In genomic region chr10:103367379-103367781, GRCh38 we compare ENCODE assay signal across 8 cellular contexts. TPM values are rescaled to one million over a fixed set of nuclear protein-coding genes. Genes with fewer than 3 reads are reported as not detected.
DNase-seq lines count a peak whose midpoint lies in the region; ATAC-seq, FAIRE-seq and TF ChIP-seq lines count a peak whose summit lies in the region.

No MANE protein-coding gene starts in this region.

- no peak overlapping the region for H2BK120ac ChIP-seq in mesendoderm (ENCODE audit: low read depth, low read length)

- H3K9me3 ChIP-seq in left ventricle myocardium inferior (replicated peaks): no peaks in the 10 kb centered on the region
- H3K9me3 ChIP-seq in body of pancreas: no peaks in the 10 kb centered on the region

- peak overlapping the region; percentile 16 for H4K8ac ChIP-seq in mesendoderm (ENCODE audit: low read depth, low read length)

- H3K4me1 ChIP-seq in left ventricle myocardium inferior: peaks cover 38% of the 10 kb centered on the region
- H3K4me1 ChIP-seq in body of pancreas: peaks cover 27% of the 10 kb centered on the region
- H3K4me1 ChIP-seq in mesendoderm (ENCODE audit: control insufficient read depth, low read depth, low read length): no peaks in the 10 kb centered on the region

- H3K4me3 ChIP-seq in left ventricle myocardium inferior (peak overlapping the region; percentile 92), body of pancreas (peak overlapping the region; percentile 15 to 89), mesendoderm (ENCODE audit: low read length) (no peak overlapping the region)

- H3K36me3 ChIP-seq in left ventricle myocardium inferior: no peaks in the 10 kb centered on the region
- no peaks in the 10 kb centered on the region for H3K36me3 ChIP-seq in body of pancreas (replicated peaks in 1 of 2; ENCODE audit: insufficient read depth in 1 of 2, low read depth in 2 of 2)
- H3K36me3 ChIP-seq in mesendoderm (ENCODE audit: control insufficient read depth, insufficient read depth, low read length): no peaks in the 10 kb centered on the region

- no peak overlapping the region for H2BK15ac ChIP-seq in mesendoderm (replicated peaks; ENCODE audit: low read depth)

- no peak overlapping the region for H4K5ac ChIP-seq in mesendoderm (ENCODE audit: low read length)

- no peak overlapping the region for H3K23ac ChIP-seq in mesendoderm (ENCODE audit: low read length)

- H3K79me1 ChIP-seq in mesendoderm (ENCODE audit: low read length): no peaks in the 10 kb centered on the region

- no peak overlapping the region for H3K18ac ChIP-seq in mesendoderm (ENCODE audit: low read length)

- no peak for TF ChIP-seq POLR2A in body of pancreas (IDR thresholded peaks at IDR 0.05)

- no peak overlapping the region for H2AK5ac ChIP-seq in mesendoderm (ENCODE audit: low read length)

- no peak for TF ChIP-seq CTCF in left ventricle myocardium inferior (IDR thresholded peaks at IDR 0.05; ENCODE audit: borderline replicate concordance)
- no peak for TF ChIP-seq CTCF in body of pancreas (IDR thresholded peaks at IDR 0.05)

- H3K27ac ChIP-seq in left ventricle myocardium inferior (replicated peaks) (peak overlapping the region; percentile 90), body of pancreas (peak overlapping the region; percentile 53 to 87 (median 77)), mesendoderm (ENCODE audit: low read depth, low read length) (no peak overlapping the region)

- intact Hi-C loops in left ventricle myocardium inferior (cut with micrococcal nuclease): no loop called here
- intact Hi-C loops in left cardiac atrium (cut with DNase I): no loop called here
- intact Hi-C loops in body of pancreas (cut with DNase I): no loop called here

- H2BK5ac ChIP-seq in mesendoderm (ENCODE audit: low read length): no peak overlapping the region

- ATAC-seq in left cardiac atrium (no peak), body of pancreas (peak; percentile 1), GM21423 (IDR thresholded peaks at IDR 0.05; ENCODE audit: unreplicated experiment) (no peak)

- peak overlapping the region; percentile 36 for H3K9ac ChIP-seq in mesendoderm (ENCODE audit: low read length)

- no peak overlapping the region for H3K4ac ChIP-seq in mesendoderm (ENCODE audit: low read depth, low read length)

- WGBS in body of pancreas, 2 donors: 40 to 42% methylated on average over 10 of the region's 10 CpGs
- no CpG with 5 or more reads among the region's 10 CpGs for WGBS in mesendoderm (ENCODE audit: extremely low coverage, insufficient coverage, low lambda C conversion rate)

- FAIRE-seq in RCC 7860 (lab: Jason Lieb, UNC): no peak

- H3K56ac ChIP-seq in mesendoderm (ENCODE audit: low read length): peak overlapping the region; percentile 42

- H3K79me2 ChIP-seq in mesendoderm (ENCODE audit: control insufficient read depth, insufficient read depth, low read length): no peaks in the 10 kb centered on the region

- no peaks in the 10 kb centered on the region for H3K27me3 ChIP-seq in left ventricle myocardium inferior (ENCODE audit: low read depth)
- H3K27me3 ChIP-seq in body of pancreas: no peaks in the 10 kb centered on the region
- no peaks in the 10 kb centered on the region for H3K27me3 ChIP-seq in mesendoderm (ENCODE audit: insufficient read depth, low read length, poor library complexity)

- no peak overlapping the region for H3K4me2 ChIP-seq in mesendoderm (ENCODE audit: low read length)

- DNase-seq in left ventricle myocardium inferior: no peak
- DNase-seq in left cardiac atrium: no peak
- DNase-seq in body of pancreas: no peak
- no peak for DNase-seq in mesendoderm
- DNase-seq in RCC 7860 (ENCODE audit: low spot score): no peak
- DNase-seq in SKM-1 treated with dmso at 0.1 percent for 144 hours (lab: John Stamatoyannopoulos, UW; ENCODE audit: unreplicated experiment): no peak
- DNase-seq in hippocampal formation (lab: John Stamatoyannopoulos, UW): no peak

RNA-seq across cellular contexts. Expression of gene TAF5, which starts 0.4 kb away (rescaled TPM):
- 2.4 TPM for total RNA-seq in left ventricle myocardium inferior
- total RNA-seq in left cardiac atrium: 1 to 10 TPM; 1.5 to 2.9 TPM
- 1 to 10 TPM; 2.0 to 5.7 TPM for total RNA-seq in body of pancreas
- polyA plus RNA-seq in mesendoderm (2013, experiment 1 of 2): 10.3 TPM
- 10.0 TPM for polyA plus RNA-seq in mesendoderm (2013, experiment 2 of 2)

RNA-seq across cellular contexts. Expression of gene PCGF6, which starts 16.4 kb away (rescaled TPM):
- total RNA-seq in left ventricle myocardium inferior (5.4 TPM), left cardiac atrium (1 to 10 TPM; 5.7 to 7.9 TPM), body of pancreas (10 to 100 TPM in 1 of 2 donors, 1 to 10 TPM in 1; 9.6 to 37.9 TPM)
- 10.3 TPM for polyA plus RNA-seq in mesendoderm (2013, experiment 1 of 2)
- 10.5 TPM for polyA plus RNA-seq in mesendoderm (2013, experiment 2 of 2)

RNA-seq across cellular contexts. Expression of gene ATP5MK, which starts 28.9 kb away (rescaled TPM):
- total RNA-seq in left ventricle myocardium inferior: 1,231 TPM
- 100 to 1,000 TPM; 870 to 985 TPM for total RNA-seq in left cardiac atrium
- 10 to 100 TPM; 75.5 to 85.6 TPM for total RNA-seq in body of pancreas
- 889 TPM for polyA plus RNA-seq in mesendoderm (2013, experiment 1 of 2)
- 914 TPM for polyA plus RNA-seq in mesendoderm (2013, experiment 2 of 2)

RNA-seq across cellular contexts. Expression of gene PDCD11, which starts 29.0 kb away (rescaled TPM):
- total RNA-seq in left ventricle myocardium inferior (11.2 TPM), left cardiac atrium (10 to 100 TPM; 11.9 to 17.8 TPM), body of pancreas (10 to 100 TPM; 13.0 to 32.0 TPM)
- polyA plus RNA-seq in mesendoderm (2013, experiment 1 of 2): 32.2 TPM
- 32.3 TPM for polyA plus RNA-seq in mesendoderm (2013, experiment 2 of 2)

Comparison
In these comparisons a context has a peak if more than half of its experiments do, and no peak if none do; other contexts are left out.
1. RNA of gene ATP5MK, which starts 28.9 kb away (total RNA-seq): 1,231 TPM in left ventricle myocardium inferior (single experiment) and 870 to 985 TPM in left cardiac atrium; 75.5 to 85.6 TPM in body of pancreas; every median in the first group is over 10 times any median in the second.